Comparison of ENCODE assay signal across 22 cellular contexts in genomic region chr2:146818122-146818521, GRCh38.
DNase-seq lines count a peak whose midpoint lies in the region; ATAC-seq and TF ChIP-seq lines count a peak whose summit lies in the region.
"Had no signal": no experiment of that assay in that cellular context is flagged by ENCODE, and none has a peak within 500 bp of the region (broad histone marks: within the 10 kb centered on the region; RNA-seq: fewer than 3 reads in every experiment).

No MANE protein-coding gene starts in this region.

- no peak overlapping the region for H2AFZ ChIP-seq in OCI-LY7 (ENCODE audit: low read length)

- no peaks in the 10 kb centered on the region for H3K79me2 ChIP-seq in OCI-LY7 (ENCODE audit: insufficient read depth, low read depth, low read length)

- BruUV-seq in OCI-LY7 (replicated peaks; lab: Mats Ljungman, UMichigan) = no TSS peak

- no peaks in the 10 kb centered on the region for H4K20me1 ChIP-seq in OCI-LY7 (ENCODE audit: insufficient read depth, low read length)

- DNase-seq in EL = peak; percentile 13
- peak; percentile 28 for DNase-seq in RWPE1 (ENCODE audit: low spot score)
- no peak for DNase-seq in endodermal cell
- DNase-seq in NCI-H187 (lab: John Stamatoyannopoulos, UW) = no peak
- no peak for DNase-seq in NCI-H524 (lab: John Stamatoyannopoulos, UW)
- no peak for DNase-seq in OCI-LY7 (ENCODE audit: low spot score)
- DNase-seq: activated CD4-positive, alpha-beta T cell treated with anti-CD3 and anti-CD28 coated beads for 4 hours; activated naive CD8-positive, alpha-beta T cell treated with anti-CD3 and anti-CD28 coated beads, Interleukin-2, amount 50 U/mL, for 24 hours; CD4-positive, CD25-positive, alpha-beta regulatory T cell; central memory CD4-positive, alpha-beta T cell; effector memory CD4-positive, alpha-beta T cell; left lung; NCI-H1048; NCI-H2029; psoas muscle; spleen; substantia nigra; uterus had no signal

- H3K36me3 Mint-ChIP-seq in endodermal cell (ENCODE audit: low read depth) = no peaks in the 10 kb centered on the region
- H3K36me3 Mint-ChIP-seq in stimulated activated memory B cell treated with anti-CD40 and anti-IgM and Interleukin-4, amounts not matched to agents 10 μg/mL and 1 μg/mL and 100 μg/mL, for 72 hours = no peaks in the 10 kb centered on the region
- H3K36me3 Mint-ChIP-seq: CD4-positive, CD25-positive, alpha-beta regulatory T cell had no signal

- ATAC-seq in stimulated activated memory B cell treated with anti-CD40 and anti-IgM and Interleukin-4, amounts not matched to agents 10 μg/mL and 1 μg/mL and 100 μg/mL, for 72 hours = no peak
- ATAC-seq: activated naive CD8-positive, alpha-beta T cell treated with anti-CD3 and anti-CD28 coated beads, Interleukin-2, amount 50 U/mL, for 24 hours; left lung; psoas muscle; Right ventricle myocardium inferior had no signal

- no peak for TF ChIP-seq CTCF in RWPE1 (conservative IDR thresholded peaks at IDR 0.05; ENCODE audit: low read depth)
- TF ChIP-seq CTCF in endodermal cell (conservative IDR thresholded peaks at IDR 0.05) = no peak
- TF ChIP-seq CTCF in OCI-LY7 (conservative IDR thresholded peaks at IDR 0.05; ENCODE audit: low read length) = no peak

- H3K4me3 ChIP-seq in endodermal cell (ENCODE audit: low read length) = no peak overlapping the region
- H3K4me3 ChIP-seq in iPS-20b (ENCODE audit: low read length) = no peak overlapping the region
- H3K4me3 ChIP-seq in OCI-LY7 (ENCODE audit: low read depth, low read length, poor library complexity, severe bottlenecking) = no peak overlapping the region
- H3K4me3 ChIP-seq: left lung, psoas muscle, spleen, uterus had no signal

- H3K36me3 ChIP-seq in endodermal cell (ENCODE audit: control insufficient read depth, insufficient read depth, low read length) (no peaks in the 10 kb centered on the region), iPS-20b (ENCODE audit: insufficient read depth, low read depth, low read length) (no peaks in the 10 kb centered on the region), OCI-LY7 (ENCODE audit: insufficient read depth, low read length) (no peaks in the 10 kb centered on the region)
- H3K36me3 ChIP-seq: left lung, spleen, uterus had no signal

- no peaks in the 10 kb centered on the region for H3K27me3 ChIP-seq in endodermal cell (ENCODE audit: control insufficient read depth, insufficient read depth, low read length, poor library complexity, severe bottlenecking)
- H3K27me3 ChIP-seq in iPS-20b (ENCODE audit: insufficient read depth, low read length) = no peaks in the 10 kb centered on the region
- H3K27me3 ChIP-seq: left lung, spleen, uterus had no signal

- no peaks in the 10 kb centered on the region for H3K27me3 Mint-ChIP-seq in endodermal cell (ENCODE audit: insufficient read depth)
- no peaks in the 10 kb centered on the region for H3K27me3 Mint-ChIP-seq in stimulated activated memory B cell treated with anti-CD40 and anti-IgM and Interleukin-4, amounts not matched to agents 10 μg/mL and 1 μg/mL and 100 μg/mL, for 72 hours
- H3K27me3 Mint-ChIP-seq: activated naive CD8-positive, alpha-beta T cell treated with anti-CD3 and anti-CD28 coated beads, Interleukin-2, amount 50 U/mL, for 24 hours; CD4-positive, CD25-positive, alpha-beta regulatory T cell had no signal

- no peak overlapping the region for H3K4me2 ChIP-seq in OCI-LY7 (ENCODE audit: low read length)

- H3K27ac ChIP-seq in RWPE1 = no peak overlapping the region
- no peak overlapping the region for H3K27ac ChIP-seq in endodermal cell (ENCODE audit: low read depth, low read length)
- H3K27ac ChIP-seq in iPS-20b (ENCODE audit: low read length) = no peak overlapping the region
- no peak overlapping the region for H3K27ac ChIP-seq in OCI-LY7 (ENCODE audit: low read depth, low read length, poor library complexity, severe bottlenecking)
- H3K27ac ChIP-seq: left lung, psoas muscle, spleen, uterus had no signal

- peaks cover 21% of the 10 kb centered on the region for H3K4me1 Mint-ChIP-seq in endodermal cell
- no peaks in the 10 kb centered on the region for H3K4me1 Mint-ChIP-seq in stimulated activated memory B cell treated with anti-CD40 and anti-IgM and Interleukin-4, amounts not matched to agents 10 μg/mL and 1 μg/mL and 100 μg/mL, for 72 hours
- H3K4me1 Mint-ChIP-seq: activated naive CD8-positive, alpha-beta T cell treated with anti-CD3 and anti-CD28 coated beads, Interleukin-2, amount 50 U/mL, for 24 hours; CD4-positive, CD25-positive, alpha-beta regulatory T cell had no signal

- H3K4me1 ChIP-seq in endodermal cell (ENCODE audit: control insufficient read depth, insufficient read depth, low read length) = peaks cover 8% of the 10 kb centered on the region
- peaks cover 30% of the 10 kb centered on the region; the same call in 1 of the 2 replicates for H3K4me1 ChIP-seq in iPS-20b (ENCODE audit: insufficient read depth, low read length)
- no peaks in the 10 kb centered on the region for H3K4me1 ChIP-seq in OCI-LY7 (ENCODE audit: insufficient read depth, low read length, poor library complexity, severe bottlenecking)
- H3K4me1 ChIP-seq: left lung, psoas muscle, spleen, uterus had no signal

- H3K9me3 Mint-ChIP-seq in endodermal cell = peaks cover 13% of the 10 kb centered on the region
- peaks cover under 1% of the 10 kb centered on the region for H3K9me3 Mint-ChIP-seq in stimulated activated memory B cell treated with anti-CD40 and anti-IgM and Interleukin-4, amounts not matched to agents 10 μg/mL and 1 μg/mL and 100 μg/mL, for 72 hours
- H3K9me3 Mint-ChIP-seq: activated naive CD8-positive, alpha-beta T cell treated with anti-CD3 and anti-CD28 coated beads, Interleukin-2, amount 50 U/mL, for 24 hours; activated T-helper 2 cell treated with anti-CD3 and anti-CD28 coated beads, Interferon-gamma antibody, Interleukin-2, Interleukin-4, amounts not matched to agents 10 μg/mL and 5 μg/mL and 100 μg/mL, durations not matched to agents 14 hours and 24 hours and 36 hours had no signal

- no peak overlapping the region for H3K4me3 Mint-ChIP-seq in endodermal cell
- H3K4me3 Mint-ChIP-seq in stimulated activated memory B cell treated with anti-CD40 and anti-IgM and Interleukin-4, amounts not matched to agents 10 μg/mL and 1 μg/mL and 100 μg/mL, for 72 hours = no peak overlapping the region
- H3K4me3 Mint-ChIP-seq: activated naive CD8-positive, alpha-beta T cell treated with anti-CD3 and anti-CD28 coated beads, Interleukin-2, amount 50 U/mL, for 24 hours; CD4-positive, CD25-positive, alpha-beta regulatory T cell had no signal

- CTCF ChIA-PET in RWPE1 (lab: Yijun Ruan, JAX) (interaction anchor here (0.6 kb wide), 1 partner anchor 1746 kb away, joined by 3 read pairs; no protein-coding TSS in a partner anchor), OCI-LY7 (lab: Charles Lee; ENCODE audit: unreplicated experiment) (no interaction called here)

- intact Hi-C loops in OCI-LY7 (cut with micrococcal nuclease; ENCODE audit: unreplicated experiment) = no loop called here

- H3K9me3 ChIP-seq in endodermal cell (ENCODE audit: control insufficient read depth, low read length) = peaks cover 13% of the 10 kb centered on the region
- no peaks in the 10 kb centered on the region for H3K9me3 ChIP-seq in iPS-20b (ENCODE audit: insufficient read depth, low read depth, low read length)
- no peaks in the 10 kb centered on the region for H3K9me3 ChIP-seq in OCI-LY7 (ENCODE audit: low read length)
- H3K9me3 ChIP-seq: left lung, psoas muscle, uterus had no signal

- POLR2A ChIA-PET in RWPE1 (lab: Yijun Ruan, JAX; ENCODE audit: low non-redundant PET) = no interaction called here
- POLR2A ChIA-PET in OCI-LY7 (lab: Charles Lee) = interaction anchor here (1.0 kb wide), 1 partner anchor 22 kb away, joined by 3 read pairs; no protein-coding TSS in a partner anchor

- no peaks in the 10 kb centered on the region for H3K9me2 ChIP-seq in OCI-LY7 (ENCODE audit: insufficient read depth, low read length)

- peak overlapping the region; percentile 7 for H3K27ac Mint-ChIP-seq in endodermal cell
- H3K27ac Mint-ChIP-seq in stimulated activated memory B cell treated with anti-CD40 and anti-IgM and Interleukin-4, amounts not matched to agents 10 μg/mL and 1 μg/mL and 100 μg/mL, for 72 hours = no peak overlapping the region
- H3K27ac Mint-ChIP-seq: activated naive CD8-positive, alpha-beta T cell treated with anti-CD3 and anti-CD28 coated beads, Interleukin-2, amount 50 U/mL, for 24 hours; activated T-helper 2 cell treated with anti-CD3 and anti-CD28 coated beads, Interferon-gamma antibody, Interleukin-2, Interleukin-4, amounts not matched to agents 10 μg/mL and 5 μg/mL and 100 μg/mL, durations not matched to agents 14 hours and 24 hours and 36 hours; CD4-positive, CD25-positive, alpha-beta regulatory T cell had no signal

- 80 to 91% methylated on average over 1 of the region's 1 CpG for WGBS in endodermal cell (ENCODE audit: insufficient coverage in 1 of 2, insufficient read length in 1 of 2), 2 experiments

- H3K9ac ChIP-seq in endodermal cell (ENCODE audit: extremely low read depth, low read length, poor library complexity, severe bottlenecking) (no peak overlapping the region), iPS-20b (ENCODE audit: low read depth, low read length) (0 out of 2 replicates have a peak overlapping the region, but pooled peaks have one; percentile 7)

Comparison
In these comparisons a context has a peak if more than half of its experiments do, and no peak if none do; other contexts are left out.
1. DNase-seq: peak in EL (single experiment) and RWPE1 (single experiment); none in endodermal cell (single experiment), NCI-H187 (0 of 2), NCI-H524 (0 of 2) and OCI-LY7 (single experiment).